Comparison of ENCODE assay signal across 1 cellular context in the genomic region with DNA sequence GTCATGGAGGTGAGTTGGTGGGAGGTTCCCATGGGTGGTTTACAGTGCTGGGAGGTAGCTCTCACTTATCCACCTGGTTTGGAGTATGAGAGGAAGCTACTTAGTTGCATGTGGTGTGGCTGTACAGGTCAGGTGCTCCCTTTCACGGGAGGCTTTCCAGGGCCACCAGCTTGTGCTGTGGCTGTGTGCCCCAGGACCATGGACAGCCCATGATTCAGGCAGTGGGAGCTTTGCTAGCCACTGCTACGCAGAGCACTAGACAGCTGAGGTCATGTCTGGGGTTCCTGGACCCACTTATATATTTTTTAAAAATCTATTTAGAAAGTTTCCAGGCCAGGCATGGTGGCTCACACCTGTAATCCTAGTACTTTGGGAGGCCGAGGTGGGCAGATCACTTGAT.
A peak's percentile ranks its signal among the peaks of the same experiment; 100 is the strongest.
TF ChIP-seq lines count a peak whose summit lies in the region.

No MANE protein-coding gene starts in this region.

TF ChIP-seq in A549, 52 proteins besides CTCF, POLR2A, EP300 and RAD21:
- TF ChIP-seq, protein P1, sequence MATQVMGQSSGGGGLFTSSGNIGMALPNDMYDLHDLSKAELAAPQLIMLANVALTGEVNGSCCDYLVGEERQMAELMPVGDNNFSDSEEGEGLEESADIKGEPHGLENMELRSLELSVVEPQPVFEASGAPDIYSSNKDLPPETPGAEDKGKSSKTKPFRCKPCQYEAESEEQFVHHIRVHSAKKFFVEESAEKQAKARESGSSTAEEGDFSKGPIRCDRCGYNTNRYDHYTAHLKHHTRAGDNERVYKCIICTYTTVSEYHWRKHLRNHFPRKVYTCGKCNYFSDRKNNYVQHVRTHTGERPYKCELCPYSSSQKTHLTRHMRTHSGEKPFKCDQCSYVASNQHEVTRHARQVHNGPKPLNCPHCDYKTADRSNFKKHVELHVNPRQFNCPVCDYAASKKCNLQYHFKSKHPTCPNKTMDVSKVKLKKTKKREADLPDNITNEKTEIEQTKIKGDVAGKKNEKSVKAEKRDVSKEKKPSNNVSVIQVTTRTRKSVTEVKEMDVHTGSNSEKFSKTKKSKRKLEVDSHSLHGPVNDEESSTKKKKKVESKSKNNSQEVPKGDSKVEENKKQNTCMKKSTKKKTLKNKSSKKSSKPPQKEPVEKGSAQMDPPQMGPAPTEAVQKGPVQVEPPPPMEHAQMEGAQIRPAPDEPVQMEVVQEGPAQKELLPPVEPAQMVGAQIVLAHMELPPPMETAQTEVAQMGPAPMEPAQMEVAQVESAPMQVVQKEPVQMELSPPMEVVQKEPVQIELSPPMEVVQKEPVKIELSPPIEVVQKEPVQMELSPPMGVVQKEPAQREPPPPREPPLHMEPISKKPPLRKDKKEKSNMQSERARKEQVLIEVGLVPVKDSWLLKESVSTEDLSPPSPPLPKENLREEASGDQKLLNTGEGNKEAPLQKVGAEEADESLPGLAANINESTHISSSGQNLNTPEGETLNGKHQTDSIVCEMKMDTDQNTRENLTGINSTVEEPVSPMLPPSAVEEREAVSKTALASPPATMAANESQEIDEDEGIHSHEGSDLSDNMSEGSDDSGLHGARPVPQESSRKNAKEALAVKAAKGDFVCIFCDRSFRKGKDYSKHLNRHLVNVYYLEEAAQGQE (IDR thresholded peaks at IDR 0.05) = peak; percentile 59; the same call in 1 of the 2 replicates
- TF ChIP-seq ZFP36 (IDR thresholded peaks at IDR 0.05; ENCODE audit: borderline replicate concordance, partially characterized antibody) = no peak
TF ChIP-seq in A549: peak in this region for 1.
